Comparison of ENCODE assay signal across 1 cellular context in genomic region chr17:6677158-6677831, GRCh38.
A peak's percentile ranks its signal among the peaks of the same experiment; 100 is the strongest.
TF ChIP-seq lines count a peak whose summit lies in the region.

No MANE protein-coding gene starts in this region.

TF ChIP-seq in HepG2, 621 proteins besides CTCF, POLR2A, EP300 and RAD21 (continued from another document):
- TF ChIP-seq ZBTB37 (CRISPR knock-in tag; IDR thresholded peaks at IDR 0.05) (0 out of 2 replicates have a peak, but pooled peaks have one; percentile 58), ERF (CRISPR knock-in tag; IDR thresholded peaks at IDR 0.05) (no peak), HNF4G (IDR thresholded peaks at IDR 0.05; ENCODE audit: borderline replicate concordance, low read depth, low read length) (peak; percentile 65), HNF4G (CRISPR knock-in tag; IDR thresholded peaks at IDR 0.05; ENCODE audit: borderline replicate concordance, low read depth) (peak; percentile 74), HES4 (CRISPR knock-in tag; IDR thresholded peaks at IDR 0.05; ENCODE audit: borderline replicate concordance) (no peak), ADNP (CRISPR knock-in tag; IDR thresholded peaks at IDR 0.05) (no peak), RXRB (CRISPR knock-in tag; IDR thresholded peaks at IDR 0.05; ENCODE audit: borderline replicate concordance) (no peak), JUNB (CRISPR knock-in tag; IDR thresholded peaks at IDR 0.05; ENCODE audit: borderline replicate concordance) (no peak), RNF2 (conservative IDR thresholded peaks at IDR 0.05; ENCODE audit: low read depth) (no peak), PTBP1 (IDR thresholded peaks at IDR 0.05; ENCODE audit: low read depth, low read length, poor library complexity, severe bottlenecking) (peak; percentile 65), ZNF773 (CRISPR knock-in tag; IDR thresholded peaks at IDR 0.05; ENCODE audit: borderline replicate concordance) (no peak), PLRG1 (conservative IDR thresholded peaks at IDR 0.05) (no peak), ZNF17 (CRISPR knock-in tag; IDR thresholded peaks at IDR 0.05) (no peak), HOXD1 (CRISPR knock-in tag; IDR thresholded peaks at IDR 0.05) (no peak), ISX (CRISPR knock-in tag; conservative IDR thresholded peaks at IDR 0.05) (no peak), ZNF589 (CRISPR knock-in tag; conservative IDR thresholded peaks at IDR 0.05) (no peak), NR2F1 (CRISPR knock-in tag; IDR thresholded peaks at IDR 0.05) (no peak), ATM (IDR thresholded peaks at IDR 0.05; ENCODE audit: borderline replicate concordance) (no peak), ZNF569 (CRISPR knock-in tag; IDR thresholded peaks at IDR 0.05; ENCODE audit: borderline replicate concordance) (no peak), U2AF1 (optimal IDR thresholded peaks at IDR 0.05; ENCODE audit: low read depth, low read length) (peak; percentile 54)
- TF ChIP-seq, protein P1, sequence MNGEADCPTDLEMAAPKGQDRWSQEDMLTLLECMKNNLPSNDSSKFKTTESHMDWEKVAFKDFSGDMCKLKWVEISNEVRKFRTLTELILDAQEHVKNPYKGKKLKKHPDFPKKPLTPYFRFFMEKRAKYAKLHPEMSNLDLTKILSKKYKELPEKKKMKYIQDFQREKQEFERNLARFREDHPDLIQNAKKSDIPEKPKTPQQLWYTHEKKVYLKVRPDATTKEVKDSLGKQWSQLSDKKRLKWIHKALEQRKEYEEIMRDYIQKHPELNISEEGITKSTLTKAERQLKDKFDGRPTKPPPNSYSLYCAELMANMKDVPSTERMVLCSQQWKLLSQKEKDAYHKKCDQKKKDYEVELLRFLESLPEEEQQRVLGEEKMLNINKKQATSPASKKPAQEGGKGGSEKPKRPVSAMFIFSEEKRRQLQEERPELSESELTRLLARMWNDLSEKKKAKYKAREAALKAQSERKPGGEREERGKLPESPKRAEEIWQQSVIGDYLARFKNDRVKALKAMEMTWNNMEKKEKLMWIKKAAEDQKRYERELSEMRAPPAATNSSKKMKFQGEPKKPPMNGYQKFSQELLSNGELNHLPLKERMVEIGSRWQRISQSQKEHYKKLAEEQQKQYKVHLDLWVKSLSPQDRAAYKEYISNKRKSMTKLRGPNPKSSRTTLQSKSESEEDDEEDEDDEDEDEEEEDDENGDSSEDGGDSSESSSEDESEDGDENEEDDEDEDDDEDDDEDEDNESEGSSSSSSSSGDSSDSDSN (CRISPR knock-in tag; IDR thresholded peaks at IDR 0.05) = peak; percentile 55; the same call in 1 of the 2 replicates
- TF ChIP-seq, protein P2, sequence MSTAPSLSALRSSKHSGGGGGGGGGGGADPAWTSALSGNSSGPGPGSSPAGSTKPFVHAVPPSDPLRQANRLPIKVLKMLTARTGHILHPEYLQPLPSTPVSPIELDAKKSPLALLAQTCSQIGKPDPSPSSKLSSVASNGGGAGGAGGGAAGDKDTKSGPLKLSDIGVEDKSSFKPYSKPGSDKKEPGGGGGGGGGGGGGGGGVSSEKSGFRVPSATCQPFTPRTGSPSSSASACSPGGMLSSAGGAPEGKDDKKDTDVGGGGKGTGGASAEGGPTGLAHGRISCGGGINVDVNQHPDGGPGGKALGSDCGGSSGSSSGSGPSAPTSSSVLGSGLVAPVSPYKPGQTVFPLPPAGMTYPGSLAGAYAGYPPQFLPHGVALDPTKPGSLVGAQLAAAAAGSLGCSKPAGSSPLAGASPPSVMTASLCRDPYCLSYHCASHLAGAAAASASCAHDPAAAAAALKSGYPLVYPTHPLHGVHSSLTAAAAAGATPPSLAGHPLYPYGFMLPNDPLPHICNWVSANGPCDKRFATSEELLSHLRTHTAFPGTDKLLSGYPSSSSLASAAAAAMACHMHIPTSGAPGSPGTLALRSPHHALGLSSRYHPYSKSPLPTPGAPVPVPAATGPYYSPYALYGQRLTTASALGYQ (CRISPR knock-in tag; IDR thresholded peaks at IDR 0.05) = no peak
- TF ChIP-seq, protein P3, sequence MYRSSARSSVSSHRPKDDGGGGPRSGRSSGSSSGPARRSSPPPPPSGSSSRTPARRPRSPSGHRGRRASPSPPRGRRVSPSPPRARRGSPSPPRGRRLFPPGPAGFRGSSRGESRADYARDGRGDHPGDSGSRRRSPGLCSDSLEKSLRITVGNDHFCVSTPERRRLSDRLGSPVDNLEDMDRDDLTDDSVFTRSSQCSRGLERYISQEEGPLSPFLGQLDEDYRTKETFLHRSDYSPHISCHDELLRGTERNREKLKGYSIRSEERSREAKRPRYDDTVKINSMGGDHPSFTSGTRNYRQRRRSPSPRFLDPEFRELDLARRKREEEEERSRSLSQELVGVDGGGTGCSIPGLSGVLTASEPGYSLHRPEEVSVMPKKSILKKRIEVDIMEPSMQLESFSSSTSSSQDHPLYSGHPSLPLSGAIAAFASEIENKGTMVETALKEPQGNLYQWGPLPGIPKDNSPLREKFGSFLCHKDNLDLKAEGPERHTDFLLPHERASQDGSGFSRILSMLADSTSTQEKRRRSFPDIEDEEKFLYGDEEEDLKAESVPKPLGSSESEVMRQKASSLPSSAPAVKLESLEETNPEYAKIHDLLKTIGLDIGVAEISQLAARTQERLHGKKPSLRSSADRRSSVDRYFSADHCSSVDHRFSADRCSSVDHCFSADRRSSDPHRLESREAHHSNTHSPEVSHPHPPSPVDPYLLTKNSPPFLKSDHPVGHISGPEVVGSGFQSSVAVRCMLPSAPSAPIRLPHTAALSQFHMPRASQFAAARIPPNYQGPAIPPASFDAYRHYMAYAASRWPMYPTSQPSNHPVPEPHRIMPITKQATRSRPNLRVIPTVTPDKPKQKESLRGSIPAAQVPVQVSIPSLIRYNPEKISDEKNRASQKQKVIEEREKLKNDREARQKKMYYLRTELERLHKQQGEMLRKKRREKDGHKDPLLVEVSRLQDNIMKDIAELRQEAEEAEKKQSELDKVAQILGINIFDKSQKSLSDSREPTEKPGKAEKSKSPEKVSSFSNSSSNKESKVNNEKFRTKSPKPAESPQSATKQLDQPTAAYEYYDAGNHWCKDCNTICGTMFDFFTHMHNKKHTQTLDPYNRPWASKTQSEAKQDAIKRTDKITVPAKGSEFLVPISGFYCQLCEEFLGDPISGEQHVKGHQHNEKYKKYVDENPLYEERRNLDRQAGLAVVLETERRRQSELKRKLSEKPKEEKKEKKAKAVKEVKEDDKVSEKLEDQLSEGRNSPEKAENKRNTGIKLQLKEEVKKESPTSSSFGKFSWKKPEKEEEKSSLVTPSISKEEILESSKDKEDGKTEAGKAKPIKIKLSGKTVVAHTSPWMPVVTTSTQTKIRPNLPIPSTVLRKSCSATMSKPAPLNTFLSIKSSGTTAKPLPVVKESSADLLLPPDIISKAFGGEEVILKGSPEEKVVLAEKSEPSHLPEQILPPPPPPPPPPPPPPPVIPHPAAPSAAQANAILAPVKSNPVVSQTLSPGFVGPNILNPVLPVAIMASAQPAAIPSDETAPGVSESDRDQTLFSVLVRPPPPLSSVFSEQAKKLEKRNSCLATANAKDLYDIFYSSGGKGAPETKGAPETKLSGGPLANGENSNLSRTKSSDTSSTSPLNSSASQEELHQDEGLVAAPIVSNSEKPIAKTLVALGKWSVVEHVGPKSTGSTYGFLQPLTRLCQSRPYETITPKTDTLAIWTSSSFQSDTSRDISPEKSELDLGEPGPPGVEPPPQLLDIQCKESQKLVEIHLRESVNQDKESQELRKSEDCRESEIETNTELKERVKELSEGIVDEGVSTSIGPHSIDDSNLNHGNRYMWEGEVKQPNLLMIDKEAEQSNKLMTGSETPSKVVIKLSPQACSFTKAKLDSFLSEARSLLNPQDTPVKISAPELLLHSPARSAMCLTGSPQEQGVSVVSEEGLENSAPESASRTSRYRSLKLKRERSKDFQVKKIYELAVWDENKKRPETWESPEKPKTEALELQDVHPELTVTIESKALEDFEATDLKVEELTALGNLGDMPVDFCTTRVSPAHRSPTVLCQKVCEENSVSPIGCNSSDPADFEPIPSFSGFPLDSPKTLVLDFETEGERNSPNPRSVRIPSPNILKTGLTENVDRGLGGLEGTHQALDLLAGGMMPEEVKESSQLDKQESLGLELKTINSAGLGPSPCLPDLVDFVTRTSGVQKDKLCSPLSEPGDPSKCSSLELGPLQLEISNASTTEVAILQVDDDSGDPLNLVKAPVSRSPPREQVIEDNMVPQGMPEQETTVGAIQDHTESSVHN (CRISPR knock-in tag; IDR thresholded peaks at IDR 0.05) = 0 out of 2 replicates have a peak, but pooled peaks have one; percentile 16
